Comparison of ENCODE assay signal across 1 cellular context in genomic region chr20:38079353-38079752, GRCh38.
TF ChIP-seq lines count a peak whose summit lies in the region.

No MANE protein-coding gene starts in this region.

TF ChIP-seq in HepG2, 621 proteins besides CTCF, POLR2A, EP300 and RAD21:
- no peak for TF ChIP-seq ZNF451 (CRISPR knock-in tag; IDR thresholded peaks at IDR 0.05)
- TF ChIP-seq ZMYM3 (CRISPR knock-in tag; IDR thresholded peaks at IDR 0.05): peak; percentile 41; the same call in 1 of the 2 replicates
- TF ChIP-seq ADNP (CRISPR knock-in tag; IDR thresholded peaks at IDR 0.05): 0 out of 2 replicates have a peak, but pooled peaks have one; percentile 44
- no peak for TF ChIP-seq ZNF644 (CRISPR knock-in tag; IDR thresholded peaks at IDR 0.05; ENCODE audit: low read depth)
TF ChIP-seq in HepG2: peak in this region for 2.
